In the genomic region with DNA sequence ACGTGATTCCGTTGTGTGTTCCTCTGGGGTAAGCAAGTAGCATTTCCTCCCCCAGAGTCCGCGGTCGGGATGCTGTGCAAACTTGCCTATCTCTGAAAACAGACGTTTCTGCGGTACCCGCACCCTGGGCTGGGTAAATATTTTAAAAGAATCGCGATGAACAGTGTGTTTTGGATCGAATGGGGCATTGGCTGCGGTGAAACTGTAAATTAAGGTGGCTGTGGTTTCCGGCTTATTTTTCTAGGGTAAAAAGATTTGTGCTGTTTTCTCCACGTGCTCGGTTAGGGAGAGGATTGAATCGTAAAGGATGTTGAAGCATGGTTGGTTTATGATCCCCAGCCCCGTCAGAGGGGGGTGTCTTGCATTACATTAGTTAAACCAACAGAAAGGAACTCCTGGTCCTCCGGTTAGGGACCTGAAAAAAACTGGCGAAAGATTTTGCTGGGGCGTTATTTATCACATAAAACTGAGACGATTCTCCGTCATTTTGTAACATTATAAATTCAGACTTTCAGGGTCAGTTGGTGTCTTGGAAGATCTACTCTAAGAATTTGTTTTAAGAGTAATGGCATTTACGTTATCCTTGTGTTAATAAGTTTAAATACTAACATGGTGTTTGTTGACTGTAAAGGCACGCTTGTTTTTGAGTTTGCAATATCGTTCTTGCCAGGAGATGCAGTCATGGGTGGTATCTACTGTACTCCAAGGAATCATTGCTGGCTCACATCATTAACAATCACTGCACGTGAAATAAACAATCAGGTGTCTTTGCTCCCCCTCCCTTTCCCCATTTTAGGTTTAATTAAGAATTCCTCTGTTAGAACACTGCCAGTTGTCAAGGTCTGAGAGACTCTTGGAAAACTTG, we compare ENCODE assay signal across 8 cellular contexts. TPM values are rescaled to one million over a fixed set of nuclear protein-coding genes. Genes with fewer than 3 reads are reported as not detected.
A peak's percentile ranks its signal among the peaks of the same experiment; 100 is the strongest.
DNase-seq lines count a peak whose midpoint lies in the region; ATAC-seq and TF ChIP-seq lines count a peak whose summit lies in the region.

No MANE protein-coding gene starts in this region.

- ATAC-seq in HG03135 (IDR thresholded peaks at IDR 0.05; ENCODE audit: unreplicated experiment) (peak; percentile 30), GM19397 (IDR thresholded peaks at IDR 0.05; ENCODE audit: unreplicated experiment) (no peak)

- no peak for TF ChIP-seq CTCF in astrocyte of the spinal cord (IDR thresholded peaks at IDR 0.05; ENCODE audit: low read depth, low read length)

- no peaks in the 10 kb centered on the region for H3K9me3 ChIP-seq in ES-I3 (ENCODE audit: control insufficient read depth, insufficient read depth, low read length)

- DNase-seq in astrocyte of the spinal cord (ENCODE audit: low read depth, low spot score): peak; percentile 75
- peak; percentile 66 to 69 for DNase-seq in lung microvascular endothelial cell (ENCODE audit: low read depth in 2 of 2)
- no peak for DNase-seq in NCI-H1417 treated with DMSO at 0.1 percent for 48 hours (lab: John Stamatoyannopoulos, UW)
- no peak for DNase-seq in RKO (ENCODE audit: low spot score)
- DNase-seq in DMS153 treated with DMSO at 0.1 percent for 48 hours (lab: John Stamatoyannopoulos, UW; ENCODE audit: unreplicated experiment): no peak

- H3K4me3 ChIP-seq in astrocyte of the spinal cord (ENCODE audit: low read depth, low read length): peak overlapping the region; percentile 87

- in situ Hi-C loops in astrocyte of the spinal cord (cut with HindIII; ENCODE audit: low sequenced_read_pairs): no loop called here

- H3K4me1 ChIP-seq in ES-I3 (ENCODE audit: insufficient read depth, low read length): peaks cover 13% of the 10 kb centered on the region; the same call in 1 of the 2 replicates

- H3K9ac ChIP-seq in ES-I3 (ENCODE audit: low read depth, low read length): peak overlapping the region; percentile 14; the same call in 1 of the 2 replicates

- no peaks in the 10 kb centered on the region for H3K36me3 ChIP-seq in ES-I3 (ENCODE audit: insufficient read depth, low read length)

RNA-seq across cellular contexts. Expression of a gene that starts 1.4 kb away (rescaled TPM):
- 59.1 and 154 TPM in 2 replicates for total RNA-seq in lung microvascular endothelial cell

Comparison
In these comparisons a context has a peak if more than half of its experiments do, and no peak if none do; other contexts are left out.
1. DNase-seq: peak in astrocyte of the spinal cord (single experiment) and lung microvascular endothelial cell (2 of 2); none in NCI-H1417 treated with DMSO at 0.1 percent for 48 hours (single experiment), RKO (single experiment) and DMS153 treated with DMSO at 0.1 percent for 48 hours (single experiment).